Comparison of ENCODE assay signal across 1 cellular context in genomic region chr2:10750610-10751009, GRCh38.
TF ChIP-seq lines count a peak whose summit lies in the region.

No MANE protein-coding gene starts in this region.

TF ChIP-seq in H1, 55 proteins besides CTCF, POLR2A, EP300 and RAD21:
- TF ChIP-seq KDM1A (IDR thresholded peaks at IDR 0.05; ENCODE audit: borderline replicate concordance, low read length) (peak; percentile 50; the same call in 1 of the 2 replicates), CEBPB (IDR thresholded peaks at IDR 0.05; ENCODE audit: low read depth, low read length) (no peak), ATF2 (IDR thresholded peaks at IDR 0.05; ENCODE audit: low read length) (no peak)
